ENCODE assay signal across 2 cellular contexts in the genomic region with DNA sequence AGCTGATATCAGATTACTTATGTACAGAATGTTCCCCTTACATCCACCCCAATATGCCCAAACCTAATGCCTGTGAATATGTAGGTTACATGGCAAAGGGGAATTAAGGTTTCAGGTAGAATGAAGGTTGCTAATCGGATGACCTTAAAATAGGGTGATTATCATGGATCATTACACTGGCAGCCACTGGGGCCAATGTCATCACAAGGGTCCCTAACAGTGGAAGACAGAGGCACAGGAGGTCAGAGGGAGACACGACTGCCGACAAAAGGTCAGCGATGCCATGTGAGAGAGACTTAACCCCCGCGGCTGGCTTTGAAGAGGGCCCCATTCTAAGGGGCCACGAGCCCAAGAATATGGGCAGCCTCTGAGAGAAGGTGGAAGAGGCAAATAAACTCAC.
TF ChIP-seq lines count a peak whose summit lies in the region.

No MANE protein-coding gene starts in this region.

TF ChIP-seq in HepG2, 621 proteins besides CTCF, POLR2A, EP300 and RAD21 (continued from another document):
- TF ChIP-seq, protein P1, sequence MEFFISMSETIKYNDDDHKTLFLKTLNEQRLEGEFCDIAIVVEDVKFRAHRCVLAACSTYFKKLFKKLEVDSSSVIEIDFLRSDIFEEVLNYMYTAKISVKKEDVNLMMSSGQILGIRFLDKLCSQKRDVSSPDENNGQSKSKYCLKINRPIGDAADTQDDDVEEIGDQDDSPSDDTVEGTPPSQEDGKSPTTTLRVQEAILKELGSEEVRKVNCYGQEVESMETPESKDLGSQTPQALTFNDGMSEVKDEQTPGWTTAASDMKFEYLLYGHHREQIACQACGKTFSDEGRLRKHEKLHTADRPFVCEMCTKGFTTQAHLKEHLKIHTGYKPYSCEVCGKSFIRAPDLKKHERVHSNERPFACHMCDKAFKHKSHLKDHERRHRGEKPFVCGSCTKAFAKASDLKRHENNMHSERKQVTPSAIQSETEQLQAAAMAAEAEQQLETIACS (CRISPR knock-in tag; IDR thresholded peaks at IDR 0.05), result no peak
- TF ChIP-seq FIP1L1 (IDR thresholded peaks at IDR 0.05; ENCODE audit: borderline replicate concordance, insufficient read depth, low read depth, low read length), result no peak

TF ChIP-seq in liver, 16 proteins besides CTCF, POLR2A, EP300 and RAD21 (continued from another document):
- TF ChIP-seq, protein P2, sequence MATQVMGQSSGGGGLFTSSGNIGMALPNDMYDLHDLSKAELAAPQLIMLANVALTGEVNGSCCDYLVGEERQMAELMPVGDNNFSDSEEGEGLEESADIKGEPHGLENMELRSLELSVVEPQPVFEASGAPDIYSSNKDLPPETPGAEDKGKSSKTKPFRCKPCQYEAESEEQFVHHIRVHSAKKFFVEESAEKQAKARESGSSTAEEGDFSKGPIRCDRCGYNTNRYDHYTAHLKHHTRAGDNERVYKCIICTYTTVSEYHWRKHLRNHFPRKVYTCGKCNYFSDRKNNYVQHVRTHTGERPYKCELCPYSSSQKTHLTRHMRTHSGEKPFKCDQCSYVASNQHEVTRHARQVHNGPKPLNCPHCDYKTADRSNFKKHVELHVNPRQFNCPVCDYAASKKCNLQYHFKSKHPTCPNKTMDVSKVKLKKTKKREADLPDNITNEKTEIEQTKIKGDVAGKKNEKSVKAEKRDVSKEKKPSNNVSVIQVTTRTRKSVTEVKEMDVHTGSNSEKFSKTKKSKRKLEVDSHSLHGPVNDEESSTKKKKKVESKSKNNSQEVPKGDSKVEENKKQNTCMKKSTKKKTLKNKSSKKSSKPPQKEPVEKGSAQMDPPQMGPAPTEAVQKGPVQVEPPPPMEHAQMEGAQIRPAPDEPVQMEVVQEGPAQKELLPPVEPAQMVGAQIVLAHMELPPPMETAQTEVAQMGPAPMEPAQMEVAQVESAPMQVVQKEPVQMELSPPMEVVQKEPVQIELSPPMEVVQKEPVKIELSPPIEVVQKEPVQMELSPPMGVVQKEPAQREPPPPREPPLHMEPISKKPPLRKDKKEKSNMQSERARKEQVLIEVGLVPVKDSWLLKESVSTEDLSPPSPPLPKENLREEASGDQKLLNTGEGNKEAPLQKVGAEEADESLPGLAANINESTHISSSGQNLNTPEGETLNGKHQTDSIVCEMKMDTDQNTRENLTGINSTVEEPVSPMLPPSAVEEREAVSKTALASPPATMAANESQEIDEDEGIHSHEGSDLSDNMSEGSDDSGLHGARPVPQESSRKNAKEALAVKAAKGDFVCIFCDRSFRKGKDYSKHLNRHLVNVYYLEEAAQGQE (IDR thresholded peaks at IDR 0.05), result no peak
- TF ChIP-seq YY1 (IDR thresholded peaks at IDR 0.05) (no peak), SP1 (IDR thresholded peaks at IDR 0.05) (peak; percentile 27), HNF4A (conservative IDR thresholded peaks at IDR 0.05) (peak in 1 of 2 donors; percentile 41), TAF1 (conservative IDR thresholded peaks at IDR 0.05) (no peak), RXRA (IDR thresholded peaks at IDR 0.05) (peak in 1 of 2 donors; percentile 91), FOXA1 (IDR thresholded peaks at IDR 0.05) (no peak), EGR1 (IDR thresholded peaks at IDR 0.05; ENCODE audit: low read depth in 2 of 2) (no peak)
- TF ChIP-seq, protein P3, sequence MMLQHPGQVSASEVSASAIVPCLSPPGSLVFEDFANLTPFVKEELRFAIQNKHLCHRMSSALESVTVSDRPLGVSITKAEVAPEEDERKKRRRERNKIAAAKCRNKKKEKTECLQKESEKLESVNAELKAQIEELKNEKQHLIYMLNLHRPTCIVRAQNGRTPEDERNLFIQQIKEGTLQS (IDR thresholded peaks at IDR 0.05), result no peak
